1 cellular context compared by ENCODE assay signal in genomic region chr12:93762912-93763311, GRCh38.
TF ChIP-seq lines count a peak whose summit lies in the region.

No MANE protein-coding gene starts in this region.

TF ChIP-seq in K562, 482 proteins besides CTCF, POLR2A, EP300 and RAD21 (continued from another document):
- TF ChIP-seq STAT6 (CRISPR knock-in tag; IDR thresholded peaks at IDR 0.05) (no peak), DDX20 (tag; IDR thresholded peaks at IDR 0.05; ENCODE audit: low read depth) (no peak), DMBX1 (CRISPR knock-in tag; IDR thresholded peaks at IDR 0.05; ENCODE audit: borderline replicate concordance) (peak; percentile 49; the same call in 1 of the 2 replicates), KLF13 (tag; IDR thresholded peaks at IDR 0.05; ENCODE audit: borderline replicate concordance, low read depth) (no peak), JUND (IDR thresholded peaks at IDR 0.05; ENCODE audit: borderline replicate concordance, low read depth, low read length) (no peak), JUND (tag; IDR thresholded peaks at IDR 0.05; ENCODE audit: borderline replicate concordance, low read depth, low read length) (peak; percentile 40; the same call in 1 of the 3 replicates), TBL1XR1 (IDR thresholded peaks at IDR 0.05; ENCODE audit: low read length in 2 of 2) (peak in 1 of 2 experiments; percentile 54; a peak in 2 of 4 replicates), TEAD2 (tag; IDR thresholded peaks at IDR 0.05) (no peak), ZNF444 (CRISPR knock-in tag; IDR thresholded peaks at IDR 0.05) (no peak), ZNF124 (CRISPR knock-in tag; IDR thresholded peaks at IDR 0.05) (no peak), HMBOX1 (IDR thresholded peaks at IDR 0.05) (peak; percentile 59; the same call in 1 of the 2 replicates), ZNF175 (CRISPR knock-in tag; IDR thresholded peaks at IDR 0.05; ENCODE audit: low read depth) (peak; percentile 2; the same call in 1 of the 2 replicates), ZNF324 (CRISPR knock-in tag; IDR thresholded peaks at IDR 0.05) (0 out of 2 replicates have a peak, but pooled peaks have one; percentile 13), BCOR (IDR thresholded peaks at IDR 0.05) (no peak), NBN (IDR thresholded peaks at IDR 0.05; ENCODE audit: low read depth) (no peak), RBM25 (IDR thresholded peaks at IDR 0.05; ENCODE audit: low read depth, low read length, severe bottlenecking) (no peak), UBTF (IDR thresholded peaks at IDR 0.05; ENCODE audit: borderline replicate concordance in 1 of 2, low read depth in 2 of 2, low read length in 2 of 2) (0 out of 4 replicates have a peak, but pooled peaks of 1 of the 2 experiments have one; percentile 14), PTTG1 (tag; IDR thresholded peaks at IDR 0.05; ENCODE audit: low read depth) (0 out of 2 replicates have a peak, but pooled peaks have one; percentile 31), ZNF395 (CRISPR knock-in tag; IDR thresholded peaks at IDR 0.05) (no peak), MAFG (tag; conservative IDR thresholded peaks at IDR 0.05) (0 out of 2 replicates have a peak, but pooled peaks have one; percentile 7), NR4A1 (CRISPR knock-in tag; IDR thresholded peaks at IDR 0.05) (no peak), NR4A1 (tag; IDR thresholded peaks at IDR 0.05) (no peak), OTX1 (CRISPR knock-in tag; IDR thresholded peaks at IDR 0.05) (no peak), ZNF740 (CRISPR knock-in tag; IDR thresholded peaks at IDR 0.05) (no peak), ZNF740 (tag; IDR thresholded peaks at IDR 0.05) (peak in 1 of 2 experiments; percentile 43; a peak in 1 of 4 replicates), ZNF592 (IDR thresholded peaks at IDR 0.05) (0 out of 2 replicates have a peak, but pooled peaks have one; percentile 40), PKNOX1 (IDR thresholded peaks at IDR 0.05) (peak; percentile 62), ZNF76 (CRISPR knock-in tag; IDR thresholded peaks at IDR 0.05; ENCODE audit: borderline replicate concordance) (0 out of 2 replicates have a peak, but pooled peaks have one; percentile 16), TBP (optimal IDR thresholded peaks at IDR 0.05; ENCODE audit: low read depth, low read length) (peak; percentile 16), GTF2A2 (tag; IDR thresholded peaks at IDR 0.05) (0 out of 2 replicates have a peak, but pooled peaks have one; percentile 50), MAFK (IDR thresholded peaks at IDR 0.05; ENCODE audit: low read length) (0 out of 2 replicates have a peak, but pooled peaks have one; percentile 18), GABPA (tag; conservative IDR thresholded peaks at IDR 0.05; ENCODE audit: low read depth) (0 out of 2 replicates have a peak, but pooled peaks have one; percentile 4)
